ENCODE assay signal across 1 cellular context in the genomic region with DNA sequence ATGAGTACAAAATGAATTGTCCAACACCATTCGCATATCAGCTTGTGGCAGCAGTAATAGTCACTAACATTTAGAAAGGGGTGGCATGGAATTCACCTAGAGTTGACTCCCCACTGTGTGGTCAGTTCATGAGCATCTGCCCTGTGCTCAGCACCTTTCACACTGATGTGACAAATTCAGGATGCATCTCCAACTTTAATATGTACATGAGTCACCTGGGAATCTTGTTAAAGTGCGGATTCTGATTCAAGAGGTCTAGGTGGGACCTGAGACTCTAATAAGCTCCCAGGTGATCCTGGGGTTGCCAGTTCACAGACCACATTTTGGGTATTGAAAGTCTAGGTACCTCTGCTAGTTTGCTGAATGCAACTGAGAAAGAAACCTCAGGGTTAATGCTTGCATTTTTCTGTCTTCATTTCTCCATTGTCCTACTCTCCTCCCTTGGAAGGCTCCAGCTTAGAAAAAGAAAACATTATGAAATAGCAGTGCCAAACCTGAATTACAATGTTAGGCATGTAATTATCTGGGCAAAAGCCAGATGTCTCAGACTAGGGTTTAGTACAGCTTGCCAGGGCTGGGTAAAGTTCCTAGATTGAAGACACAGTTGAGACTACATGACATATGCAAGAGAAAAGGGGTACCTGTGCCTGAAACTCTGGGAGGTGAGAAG.
TF ChIP-seq lines count a peak whose summit lies in the region.

No MANE protein-coding gene starts in this region.

TF ChIP-seq in IMR-90, 13 proteins besides CTCF, POLR2A, EP300 and RAD21 (continued from another document):
- TF ChIP-seq, protein P1, sequence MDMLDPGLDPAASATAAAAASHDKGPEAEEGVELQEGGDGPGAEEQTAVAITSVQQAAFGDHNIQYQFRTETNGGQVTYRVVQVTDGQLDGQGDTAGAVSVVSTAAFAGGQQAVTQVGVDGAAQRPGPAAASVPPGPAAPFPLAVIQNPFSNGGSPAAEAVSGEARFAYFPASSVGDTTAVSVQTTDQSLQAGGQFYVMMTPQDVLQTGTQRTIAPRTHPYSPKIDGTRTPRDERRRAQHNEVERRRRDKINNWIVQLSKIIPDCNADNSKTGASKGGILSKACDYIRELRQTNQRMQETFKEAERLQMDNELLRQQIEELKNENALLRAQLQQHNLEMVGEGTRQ (IDR thresholded peaks at IDR 0.05; ENCODE audit: low read depth, low read length) = no peak
- TF ChIP-seq CHD1 (IDR thresholded peaks at IDR 0.05; ENCODE audit: low read depth, low read length) (no peak), MAFK (IDR thresholded peaks at IDR 0.05; ENCODE audit: low read depth, low read length) (no peak)
